In genomic region chr5:143418140-143418866, GRCh38 we compare ENCODE assay signal across 1 cellular context.
TF ChIP-seq lines count a peak whose summit lies in the region.

No MANE protein-coding gene starts in this region.

TF ChIP-seq in GM12878, 131 proteins besides CTCF, POLR2A, EP300 and RAD21 (continued from another document):
- TF ChIP-seq BACH1 (IDR thresholded peaks at IDR 0.05; ENCODE audit: borderline replicate concordance) = peak; percentile 25; the same call in 1 of the 2 replicates
- peak; percentile 95 for TF ChIP-seq MTA2 (IDR thresholded peaks at IDR 0.05; ENCODE audit: low read depth)
- TF ChIP-seq PML (IDR thresholded peaks at IDR 0.05; ENCODE audit: low read length) = 0 out of 2 replicates have a peak, but pooled peaks have one; percentile 46
- peak; percentile 68; the same call in 1 of the 2 replicates for TF ChIP-seq GATAD2B (conservative IDR thresholded peaks at IDR 0.05; ENCODE audit: low read depth)
- no peak for TF ChIP-seq CBX5 (IDR thresholded peaks at IDR 0.05; ENCODE audit: low read depth)
- TF ChIP-seq IKZF1 (conservative IDR thresholded peaks at IDR 0.05) = peak; percentile 78
- TF ChIP-seq CBFB (IDR thresholded peaks at IDR 0.05; ENCODE audit: low read depth) = no peak
- no peak for TF ChIP-seq SP1 (IDR thresholded peaks at IDR 0.05; ENCODE audit: low read depth, low read length)
- peak; percentile 64; the same call in 1 of the 2 replicates for TF ChIP-seq ZBED1 (IDR thresholded peaks at IDR 0.05; ENCODE audit: borderline replicate concordance)
- TF ChIP-seq ASH2L (IDR thresholded peaks at IDR 0.05; ENCODE audit: borderline replicate concordance, low read depth) = no peak
- TF ChIP-seq, protein P1, sequence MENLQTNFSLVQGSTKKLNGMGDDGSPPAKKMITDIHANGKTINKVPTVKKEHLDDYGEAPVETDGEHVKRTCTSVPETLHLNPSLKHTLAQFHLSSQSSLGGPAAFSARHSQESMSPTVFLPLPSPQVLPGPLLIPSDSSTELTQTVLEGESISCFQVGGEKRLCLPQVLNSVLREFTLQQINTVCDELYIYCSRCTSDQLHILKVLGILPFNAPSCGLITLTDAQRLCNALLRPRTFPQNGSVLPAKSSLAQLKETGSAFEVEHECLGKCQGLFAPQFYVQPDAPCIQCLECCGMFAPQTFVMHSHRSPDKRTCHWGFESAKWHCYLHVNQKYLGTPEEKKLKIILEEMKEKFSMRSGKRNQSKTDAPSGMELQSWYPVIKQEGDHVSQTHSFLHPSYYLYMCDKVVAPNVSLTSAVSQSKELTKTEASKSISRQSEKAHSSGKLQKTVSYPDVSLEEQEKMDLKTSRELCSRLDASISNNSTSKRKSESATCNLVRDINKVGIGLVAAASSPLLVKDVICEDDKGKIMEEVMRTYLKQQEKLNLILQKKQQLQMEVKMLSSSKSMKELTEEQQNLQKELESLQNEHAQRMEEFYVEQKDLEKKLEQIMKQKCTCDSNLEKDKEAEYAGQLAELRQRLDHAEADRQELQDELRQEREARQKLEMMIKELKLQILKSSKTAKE (IDR thresholded peaks at IDR 0.05; ENCODE audit: low read depth, poor library complexity, severe bottlenecking) = peak; percentile 79
- TF ChIP-seq RAD51 (IDR thresholded peaks at IDR 0.05) = no peak
- TF ChIP-seq, protein P2, sequence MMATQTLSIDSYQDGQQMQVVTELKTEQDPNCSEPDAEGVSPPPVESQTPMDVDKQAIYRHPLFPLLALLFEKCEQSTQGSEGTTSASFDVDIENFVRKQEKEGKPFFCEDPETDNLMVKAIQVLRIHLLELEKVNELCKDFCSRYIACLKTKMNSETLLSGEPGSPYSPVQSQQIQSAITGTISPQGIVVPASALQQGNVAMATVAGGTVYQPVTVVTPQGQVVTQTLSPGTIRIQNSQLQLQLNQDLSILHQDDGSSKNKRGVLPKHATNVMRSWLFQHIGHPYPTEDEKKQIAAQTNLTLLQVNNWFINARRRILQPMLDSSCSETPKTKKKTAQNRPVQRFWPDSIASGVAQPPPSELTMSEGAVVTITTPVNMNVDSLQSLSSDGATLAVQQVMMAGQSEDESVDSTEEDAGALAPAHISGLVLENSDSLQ (IDR thresholded peaks at IDR 0.05) = no peak
- TF ChIP-seq, protein P3, sequence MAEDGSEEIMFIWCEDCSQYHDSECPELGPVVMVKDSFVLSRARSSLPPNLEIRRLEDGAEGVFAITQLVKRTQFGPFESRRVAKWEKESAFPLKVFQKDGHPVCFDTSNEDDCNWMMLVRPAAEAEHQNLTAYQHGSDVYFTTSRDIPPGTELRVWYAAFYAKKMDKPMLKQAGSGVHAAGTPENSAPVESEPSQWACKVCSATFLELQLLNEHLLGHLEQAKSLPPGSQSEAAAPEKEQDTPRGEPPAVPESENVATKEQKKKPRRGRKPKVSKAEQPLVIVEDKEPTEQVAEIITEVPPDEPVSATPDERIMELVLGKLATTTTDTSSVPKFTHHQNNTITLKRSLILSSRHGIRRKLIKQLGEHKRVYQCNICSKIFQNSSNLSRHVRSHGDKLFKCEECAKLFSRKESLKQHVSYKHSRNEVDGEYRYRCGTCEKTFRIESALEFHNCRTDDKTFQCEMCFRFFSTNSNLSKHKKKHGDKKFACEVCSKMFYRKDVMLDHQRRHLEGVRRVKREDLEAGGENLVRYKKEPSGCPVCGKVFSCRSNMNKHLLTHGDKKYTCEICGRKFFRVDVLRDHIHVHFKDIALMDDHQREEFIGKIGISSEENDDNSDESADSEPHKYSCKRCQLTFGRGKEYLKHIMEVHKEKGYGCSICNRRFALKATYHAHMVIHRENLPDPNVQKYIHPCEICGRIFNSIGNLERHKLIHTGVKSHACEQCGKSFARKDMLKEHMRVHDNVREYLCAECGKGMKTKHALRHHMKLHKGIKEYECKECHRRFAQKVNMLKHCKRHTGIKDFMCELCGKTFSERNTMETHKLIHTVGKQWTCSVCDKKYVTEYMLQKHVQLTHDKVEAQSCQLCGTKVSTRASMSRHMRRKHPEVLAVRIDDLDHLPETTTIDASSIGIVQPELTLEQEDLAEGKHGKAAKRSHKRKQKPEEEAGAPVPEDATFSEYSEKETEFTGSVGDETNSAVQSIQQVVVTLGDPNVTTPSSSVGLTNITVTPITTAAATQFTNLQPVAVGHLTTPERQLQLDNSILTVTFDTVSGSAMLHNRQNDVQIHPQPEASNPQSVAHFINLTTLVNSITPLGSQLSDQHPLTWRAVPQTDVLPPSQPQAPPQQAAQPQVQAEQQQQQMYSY (CRISPR knock-in tag; IDR thresholded peaks at IDR 0.05) = no peak
- TF ChIP-seq JUNB (IDR thresholded peaks at IDR 0.05) = peak; percentile 65
- TF ChIP-seq PAX5 (IDR thresholded peaks at IDR 0.05; ENCODE audit: borderline replicate concordance, low read depth, low read length) = 0 out of 2 replicates have a peak, but pooled peaks have one; percentile 51
- peak; percentile 65 for TF ChIP-seq TBL1XR1 (IDR thresholded peaks at IDR 0.05; ENCODE audit: low read depth, low read length)
- peak in 1 of 2 experiments; percentile 40; a peak in 1 of 4 replicates for TF ChIP-seq ETV6 (conservative IDR thresholded peaks at IDR 0.05 in 1 of 2, IDR thresholded peaks at IDR 0.05 in 1 of 2; ENCODE audit: borderline replicate concordance in 1 of 2, low read depth in 1 of 2)
- TF ChIP-seq CREM (IDR thresholded peaks at IDR 0.05; ENCODE audit: low read depth) = peak; percentile 54; the same call in 1 of the 2 replicates
- peak; percentile 12 for TF ChIP-seq BCL3 (IDR thresholded peaks at IDR 0.05; ENCODE audit: borderline replicate concordance, insufficient read depth, low read depth, low read length, poor library complexity, severe bottlenecking)
- TF ChIP-seq MEF2A (IDR thresholded peaks at IDR 0.05; ENCODE audit: insufficient read depth, low read depth, low read length) = 0 out of 2 replicates have a peak, but pooled peaks have one; percentile 60
- TF ChIP-seq NR2F1 (conservative IDR thresholded peaks at IDR 0.05) = peak; percentile 99
- peak; percentile 89 for TF ChIP-seq RELB (IDR thresholded peaks at IDR 0.05; ENCODE audit: low read depth)
- peak; percentile 49; the same call in 1 of the 2 replicates for TF ChIP-seq CREB1 (IDR thresholded peaks at IDR 0.05; ENCODE audit: low read depth)
- TF ChIP-seq BHLHE40 (IDR thresholded peaks at IDR 0.05; ENCODE audit: borderline replicate concordance in 1 of 2, low read depth in 2 of 2, low read length in 1 of 2) = peak in 1 of 2 experiments; percentile 16; a peak in 1 of 4 replicates
- TF ChIP-seq HDGF (IDR thresholded peaks at IDR 0.05) = peak; percentile 42; the same call in 1 of the 2 replicates
- TF ChIP-seq, protein P4, sequence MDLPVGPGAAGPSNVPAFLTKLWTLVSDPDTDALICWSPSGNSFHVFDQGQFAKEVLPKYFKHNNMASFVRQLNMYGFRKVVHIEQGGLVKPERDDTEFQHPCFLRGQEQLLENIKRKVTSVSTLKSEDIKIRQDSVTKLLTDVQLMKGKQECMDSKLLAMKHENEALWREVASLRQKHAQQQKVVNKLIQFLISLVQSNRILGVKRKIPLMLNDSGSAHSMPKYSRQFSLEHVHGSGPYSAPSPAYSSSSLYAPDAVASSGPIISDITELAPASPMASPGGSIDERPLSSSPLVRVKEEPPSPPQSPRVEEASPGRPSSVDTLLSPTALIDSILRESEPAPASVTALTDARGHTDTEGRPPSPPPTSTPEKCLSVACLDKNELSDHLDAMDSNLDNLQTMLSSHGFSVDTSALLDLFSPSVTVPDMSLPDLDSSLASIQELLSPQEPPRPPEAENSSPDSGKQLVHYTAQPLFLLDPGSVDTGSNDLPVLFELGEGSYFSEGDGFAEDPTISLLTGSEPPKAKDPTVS (IDR thresholded peaks at IDR 0.05; ENCODE audit: low read depth, low read length) = no peak
- TF ChIP-seq ZNF592 (IDR thresholded peaks at IDR 0.05) = no peak
- TF ChIP-seq EED (IDR thresholded peaks at IDR 0.05; ENCODE audit: low read depth) = peak; percentile 72
- TF ChIP-seq BCL11A (IDR thresholded peaks at IDR 0.05; ENCODE audit: low read depth, low read length) = peak; percentile 57
